In genomic region chr15:58546635-58547627, GRCh38 we compare ENCODE assay signal across 9 cellular contexts.
DNase-seq lines count a peak whose midpoint lies in the region; ATAC-seq and TF ChIP-seq lines count a peak whose summit lies in the region.
"Had no signal": no experiment of that assay in that cellular context is flagged by ENCODE, and none has a peak within 500 bp of the region (broad histone marks: within the 10 kb centered on the region; RNA-seq: fewer than 3 reads in every experiment).

No MANE protein-coding gene starts in this region.

- H3K9me3 Mint-ChIP-seq in MCF 10A (ENCODE audit: unreplicated experiment) (no peaks in the 10 kb centered on the region), WTC11 (no peaks in the 10 kb centered on the region)

- CTCF ChIA-PET in MCF 10A (lab: Yijun Ruan, JAX), result interaction anchor here (0.5 to 1.1 kb wide), 4 partner anchors 34 to 319 kb away, joined by 4 to 6 read pairs (median 4); no protein-coding TSS in a partner anchor
- CTCF ChIA-PET in WTC11 (lab: Charles Lee), result interaction anchor here (0.6 kb wide), 1 partner anchor 238 kb away, joined by 3 read pairs; no protein-coding TSS in a partner anchor

- POLR2A ChIA-PET in MCF 10A (lab: Yijun Ruan, JAX) (interaction anchor here (0.7 to 1.5 kb wide), 7 partner anchors 8 to 203 kb away, joined by 3 to 9 read pairs (median 4); no protein-coding TSS in a partner anchor), WTC11 (lab: Charles Lee) (no interaction called here)

- H3K4me3 Mint-ChIP-seq in MCF 10A (ENCODE audit: unreplicated experiment) (no peak overlapping the region), WTC11 (no peak overlapping the region)

- ATAC-seq in left lung, result peak; percentile 64
- no peak for ATAC-seq in WTC11
- no peak for ATAC-seq in HG03097 (IDR thresholded peaks at IDR 0.05; ENCODE audit: low FRiP score, unreplicated experiment)

- intact Hi-C loops in MCF 10A (cut with micrococcal nuclease), result no loop called here
- intact Hi-C loops in breast epithelium (cut with DNase I; ENCODE audit: low total_unique reads), result no loop called here
- intact Hi-C loops in left lung (cut with DNase I), result no loop called here
- intact Hi-C loops in vagina (cut with DNase I), result no loop called here

- no TSS peak for BruUV-seq in MCF 10A (replicated peaks; lab: Mats Ljungman, UMichigan)

- no peak for TF ChIP-seq POLR2A in breast epithelium (IDR thresholded peaks at IDR 0.05)
- TF ChIP-seq POLR2A in vagina (IDR thresholded peaks at IDR 0.05), result no peak

- H3K27ac Mint-ChIP-seq in MCF 10A (ENCODE audit: low read depth, unreplicated experiment) (no peak overlapping the region), WTC11 (no peak overlapping the region; the same call in 1 of the 2 replicates)

- TF ChIP-seq CTCF in MCF 10A (IDR thresholded peaks at IDR 0.05; ENCODE audit: unreplicated experiment) (no peak), breast epithelium (IDR thresholded peaks at IDR 0.05) (no peak), astrocyte of the cerebellum (IDR thresholded peaks at IDR 0.05; ENCODE audit: low read depth, low read length, missing control alignments) (no peak), left lung (IDR thresholded peaks at IDR 0.05) (no peak), vagina (IDR thresholded peaks at IDR 0.05) (no peak), WTC11 (IDR thresholded peaks at IDR 0.05) (no peak)

- in situ Hi-C loops in astrocyte of the cerebellum (cut with HindIII; ENCODE audit: low sequenced_read_pairs), result no loop called here

- H3K4me1 Mint-ChIP-seq in MCF 10A (ENCODE audit: insufficient read depth, unreplicated experiment) (peaks cover 26% of the 10 kb centered on the region), WTC11 (peaks cover 3% of the 10 kb centered on the region)

- peak; percentile 90 for DNase-seq in MCF 10A (ENCODE audit: unreplicated experiment)
- DNase-seq in breast epithelium (ENCODE audit: low spot score in 2 of 2), result no peak
- DNase-seq in astrocyte of the cerebellum (ENCODE audit: low read depth), result peak; percentile 78
- peak in 1 of 2 donors; percentile 48 for DNase-seq in left lung
- peak; percentile 61 to 77 for DNase-seq in vagina (ENCODE audit: extremely low spot score in 2 of 2)
- no peak for DNase-seq in WTC11 (ENCODE audit: low spot score)
- no peak for DNase-seq in HuH-7 (ENCODE audit: low spot score)
- DNase-seq: activated CD4-positive, CD25-positive, alpha-beta regulatory T cell had no signal

- H3K36me3 Mint-ChIP-seq in MCF 10A (ENCODE audit: insufficient read depth, unreplicated experiment) (no peaks in the 10 kb centered on the region), WTC11 (no peaks in the 10 kb centered on the region)

- no peaks in the 10 kb centered on the region for H3K36me3 ChIP-seq in breast epithelium
- no peaks in the 10 kb centered on the region for H3K36me3 ChIP-seq in left lung
- H3K36me3 ChIP-seq in vagina, result no peaks in the 10 kb centered on the region

- H3K4me1 ChIP-seq in breast epithelium (no peaks in the 10 kb centered on the region), left lung (peaks cover 0 to 9% of the 10 kb centered on the region in 2 donors), vagina (peaks cover 18% of the 10 kb centered on the region)

- H3K4me3 ChIP-seq in breast epithelium (no peak overlapping the region), astrocyte of the cerebellum (ENCODE audit: low read depth, low read length) (no peak overlapping the region), left lung (no peak overlapping the region), vagina (no peak overlapping the region)

- H3K27me3 ChIP-seq in breast epithelium (no peaks in the 10 kb centered on the region), left lung (no peaks in the 10 kb centered on the region), vagina (no peaks in the 10 kb centered on the region)

- H3K27me3 Mint-ChIP-seq in MCF 10A (ENCODE audit: insufficient read depth, unreplicated experiment) (no peaks in the 10 kb centered on the region), WTC11 (ENCODE audit: low read depth) (no peaks in the 10 kb centered on the region)

- H3K9me3 ChIP-seq in breast epithelium (no peaks in the 10 kb centered on the region), left lung (no peaks in the 10 kb centered on the region), vagina (no peaks in the 10 kb centered on the region)

- H3K27ac ChIP-seq in breast epithelium (no peak overlapping the region), left lung (no peak overlapping the region), vagina (no peak overlapping the region)

TF ChIP-seq in WTC11, 78 proteins besides CTCF, POLR2A, EP300 and RAD21:
- TF ChIP-seq FOXP4 (CRISPR knock-in tag; IDR thresholded peaks at IDR 0.05) (no peak), AR (CRISPR knock-in tag; IDR thresholded peaks at IDR 0.05) (no peak), STAT6 (CRISPR knock-in tag; conservative IDR thresholded peaks at IDR 0.05; ENCODE audit: low read depth) (no peak), ZNF396 (CRISPR knock-in tag; IDR thresholded peaks at IDR 0.05; ENCODE audit: borderline replicate concordance) (no peak), ZBTB21 (CRISPR knock-in tag; IDR thresholded peaks at IDR 0.05; ENCODE audit: borderline replicate concordance) (no peak), NFATC4 (CRISPR knock-in tag; IDR thresholded peaks at IDR 0.05) (no peak)

Comparison
In these comparisons a context has a peak if more than half of its experiments do, and no peak if none do; other contexts are left out.
1. DNase-seq: peak in MCF 10A (single experiment), astrocyte of the cerebellum (single experiment) and vagina (2 of 2); none in breast epithelium (0 of 2), WTC11 (single experiment) and HuH-7 (single experiment).